9 cellular contexts compared by ENCODE assay signal in the genomic region with DNA sequence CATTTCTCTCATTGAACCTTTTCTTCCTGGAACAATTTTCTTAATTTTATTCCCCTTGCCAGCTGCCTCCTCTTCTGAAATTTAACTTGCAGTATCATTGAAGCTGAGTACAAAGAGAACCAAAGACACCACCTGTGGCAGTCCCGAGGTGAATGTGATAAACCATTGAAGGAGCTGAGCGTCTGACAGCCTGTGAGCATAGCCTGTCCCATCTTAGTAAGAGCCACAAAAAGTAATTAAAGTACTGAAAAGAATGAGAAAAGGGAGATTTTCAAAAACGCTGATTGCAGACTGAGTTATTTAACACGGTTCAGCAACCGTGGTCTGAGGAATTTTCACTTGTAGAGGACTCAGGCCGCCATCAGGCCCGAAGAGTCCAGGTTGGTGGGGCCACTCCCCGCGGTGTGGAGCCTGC. TPM values are rescaled to one million over a fixed set of nuclear protein-coding genes. Genes with fewer than 3 reads are reported as not detected.
A peak's percentile ranks its signal among the peaks of the same experiment; 100 is the strongest.
DNase-seq lines count a peak whose midpoint lies in the region; ATAC-seq and TF ChIP-seq lines count a peak whose summit lies in the region.
"Had no signal": no experiment of that assay in that cellular context is flagged by ENCODE, and none has a peak within 500 bp of the region (broad histone marks: within the 10 kb centered on the region; RNA-seq: fewer than 3 reads in every experiment).

No MANE protein-coding gene starts in this region.

- TF ChIP-seq CTCF in heart right ventricle (IDR thresholded peaks at IDR 0.05) (no peak), type B pancreatic cell (conservative IDR thresholded peaks at IDR 0.05) (no peak)

- WGBS in heart right ventricle, 2 donors = 58 to 63% methylated on average over 9 of the region's 9 CpGs
- WGBS in mesenchymal stem cell = 68% methylated on average over 9 of the region's 9 CpGs

- peak overlapping the region; percentile 98 for H4K91ac ChIP-seq in mesenchymal stem cell (ENCODE audit: low read length)

- H3K36me3 ChIP-seq in heart right ventricle (peaks cover 0 to 14% (median 0%) of the 10 kb centered on the region in 9 donors), mesenchymal stem cell (ENCODE audit: control insufficient read depth in 1 of 2, insufficient read depth in 2 of 2, low read depth in 1 of 2, low read length in 2 of 2) (peaks cover 14 to 16% of the 10 kb centered on the region in 2 experiments)

- no peaks in the 10 kb centered on the region for H3K27me3 ChIP-seq in heart right ventricle
- peaks cover 0 to 4% of the 10 kb centered on the region in 2 experiments for H3K27me3 ChIP-seq in mesenchymal stem cell (ENCODE audit: control insufficient read depth in 1 of 2, insufficient read depth in 1 of 2, low read length in 2 of 2)

- H2AFZ ChIP-seq in mesenchymal stem cell (ENCODE audit: low read depth, low read length) = peak overlapping the region; percentile 88

- H3K79me1 ChIP-seq in mesenchymal stem cell (replicated peaks; ENCODE audit: low read length, poor library complexity, severe bottlenecking) = peaks cover 2% of the 10 kb centered on the region

- H3K27ac ChIP-seq in heart right ventricle = peak overlapping the region; percentile 37 to 95 (median 88)
- peak overlapping the region; percentile 91 for H3K27ac ChIP-seq in mesenchymal stem cell (ENCODE audit: low read length, poor library complexity, severe bottlenecking)

- H3K23ac ChIP-seq in mesenchymal stem cell (ENCODE audit: low read length in 2 of 2) = peak overlapping the region in 1 of 2 experiments; percentile 6

- H3K9me3 ChIP-seq in heart right ventricle (no peaks in the 10 kb centered on the region), mesenchymal stem cell (ENCODE audit: control insufficient read depth, low read length) (no peaks in the 10 kb centered on the region)

- no peak overlapping the region for H2BK5ac ChIP-seq in mesenchymal stem cell (ENCODE audit: low read depth, low read length, poor library complexity, severe bottlenecking)

- H3K14ac ChIP-seq in mesenchymal stem cell (ENCODE audit: low read length in 2 of 2) = no peak overlapping the region

- H3K4me1 ChIP-seq in heart right ventricle (peaks cover 3 to 26% (median 21%) of the 10 kb centered on the region in 9 donors), mesenchymal stem cell (ENCODE audit: control insufficient read depth, insufficient read depth, low read depth, low read length) (peaks cover 14% of the 10 kb centered on the region)

- H4K8ac ChIP-seq in mesenchymal stem cell (ENCODE audit: low read length) = peak overlapping the region; percentile 100

- H3K4me3 ChIP-seq in heart right ventricle = peak overlapping the region in 2 of 10 donors; percentile 60 to 80
- H3K4me3 ChIP-seq in mesenchymal stem cell (ENCODE audit: insufficient read depth in 1 of 2, low read depth in 1 of 2, low read length in 2 of 2) = peak overlapping the region in 1 of 2 experiments; percentile 83

- POLR2A ChIA-PET in activated naive CD8-positive, alpha-beta T cell treated with anti-CD3 and anti-CD28 coated beads, Interleukin-2, amount 10 ng/mL, durations not matched to agents 7 days and 5 days (lab: Charles Lee) = interaction anchor here (0.6 to 2.1 kb wide), 9 partner anchors 9 to 463 kb away, joined by 3 to 22 read pairs (median 6); partner anchors contain the start of genes JMJD6 and METTL23

- no peak overlapping the region for H2BK15ac ChIP-seq in mesenchymal stem cell (ENCODE audit: low read depth, poor library complexity, severe bottlenecking)

- H2BK12ac ChIP-seq in mesenchymal stem cell (ENCODE audit: low read length in 2 of 2) = peak overlapping the region in 1 of 2 experiments; percentile 17

- H3K27me3 Mint-ChIP-seq in activated naive CD8-positive, alpha-beta T cell treated with anti-CD3 and anti-CD28 coated beads, Interleukin-2, amount 10 ng/mL, durations not matched to agents 7 days and 5 days = peaks cover 2% of the 10 kb centered on the region
- H3K27me3 Mint-ChIP-seq in type B pancreatic cell = no peaks in the 10 kb centered on the region

- intact Hi-C loops in heart right ventricle (cut with DNase I) = loop anchor here in 5 of 10 donors (5.0 to 10.0 kb wide), 3 partner anchors 37 to 54 kb away; partner anchors contain the start of genes MXRA7 (in 2 of the 5), JMJD6 (in 1 of the 5) and METTL23 (in 1 of the 5)
- intact Hi-C loops in Right ventricle myocardium superior (cut with DNase I) = no loop called here

- H3K36me3 Mint-ChIP-seq in activated naive CD8-positive, alpha-beta T cell treated with anti-CD3 and anti-CD28 coated beads, Interleukin-2, amount 10 ng/mL, durations not matched to agents 7 days and 5 days = peaks cover 2% of the 10 kb centered on the region
- no peaks in the 10 kb centered on the region for H3K36me3 Mint-ChIP-seq in type B pancreatic cell

- peak overlapping the region; percentile 20 for H3K4me2 ChIP-seq in mesenchymal stem cell (ENCODE audit: low read length, poor library complexity, severe bottlenecking)

- no peak overlapping the region for H2BK120ac ChIP-seq in mesenchymal stem cell (ENCODE audit: low read depth, low read length)

- H3K18ac ChIP-seq in mesenchymal stem cell (ENCODE audit: low read depth in 1 of 2, low read length in 2 of 2) = peak overlapping the region in 1 of 2 experiments; percentile 92

- H3K4me1 Mint-ChIP-seq in activated naive CD8-positive, alpha-beta T cell treated with anti-CD3 and anti-CD28 coated beads, Interleukin-2, amount 10 ng/mL, durations not matched to agents 7 days and 5 days = peaks cover 32% of the 10 kb centered on the region
- H3K4me1 Mint-ChIP-seq in type B pancreatic cell (ENCODE audit: unreplicated experiment) = peaks cover 48% of the 10 kb centered on the region

- DNase-seq in heart right ventricle (no peak), Right ventricle myocardium superior (no peak), mesenchymal stem cell (no peak), type B pancreatic cell (ENCODE audit: extremely low spot score, unreplicated experiment) (no peak), NCI-H2081 treated with DMSO at 0.1 percent for 48 hours (lab: John Stamatoyannopoulos, UW) (no peak), NCI-H2081 (lab: John Stamatoyannopoulos, UW) (no peak)
- DNase-seq in activated naive CD8-positive, alpha-beta T cell treated with anti-CD3 and anti-CD28 coated beads, Interleukin-2, amount 10 ng/mL, durations not matched to agents 7 days and 5 days = no peak
- no peak for DNase-seq in effector CD8-positive, alpha-beta T cell (lab: John Stamatoyannopoulos, UW)
- DNase-seq: occipital lobe had no signal

- H3K27ac Mint-ChIP-seq in activated naive CD8-positive, alpha-beta T cell treated with anti-CD3 and anti-CD28 coated beads, Interleukin-2, amount 10 ng/mL, durations not matched to agents 7 days and 5 days = peak overlapping the region; percentile 96
- peak overlapping the region; percentile 99 for H3K27ac Mint-ChIP-seq in type B pancreatic cell

- H2AK5ac ChIP-seq in mesenchymal stem cell (ENCODE audit: low read length, severe bottlenecking) = no peak overlapping the region

- H3K9me3 Mint-ChIP-seq in activated naive CD8-positive, alpha-beta T cell treated with anti-CD3 and anti-CD28 coated beads, Interleukin-2, amount 10 ng/mL, durations not matched to agents 7 days and 5 days = no peaks in the 10 kb centered on the region
- peaks cover 6% of the 10 kb centered on the region for H3K9me3 Mint-ChIP-seq in type B pancreatic cell

- ATAC-seq in heart right ventricle (no peak), Right ventricle myocardium superior (ENCODE audit: poor library complexity) (no peak)
- ATAC-seq in activated naive CD8-positive, alpha-beta T cell treated with anti-CD3 and anti-CD28 coated beads, Interleukin-2, amount 10 ng/mL, durations not matched to agents 7 days and 5 days (ENCODE audit: low read depth) = no peak

- peak overlapping the region; percentile 89 for H3K4me3 Mint-ChIP-seq in activated naive CD8-positive, alpha-beta T cell treated with anti-CD3 and anti-CD28 coated beads, Interleukin-2, amount 10 ng/mL, durations not matched to agents 7 days and 5 days
- peak overlapping the region; percentile 95 for H3K4me3 Mint-ChIP-seq in type B pancreatic cell

- H3K4ac ChIP-seq in mesenchymal stem cell (ENCODE audit: low read depth in 1 of 2, low read length in 2 of 2) = peak overlapping the region; percentile 90 to 91

- no peak overlapping the region for H3K9ac ChIP-seq in mesenchymal stem cell (ENCODE audit: low read length)

RNA-seq across cellular contexts. Expression of gene ST6GALNAC1, which starts 27.2 kb away (rescaled TPM):
- total RNA-seq in heart right ventricle (1 to 10 TPM; 1.9 to 6.4 (median 3.3) TPM), Right ventricle myocardium superior (2.8 TPM), type B pancreatic cell (ENCODE audit: low replicate concordance) (10.3 and 17.3 TPM in 2 replicates)
- 1 to 10 TPM; 3.4 to 7.3 TPM for polyA plus RNA-seq in heart right ventricle
- not detected for total RNA-seq in activated naive CD8-positive, alpha-beta T cell treated with anti-CD3 and anti-CD28 coated beads, Interleukin-2, amount 10 ng/mL, durations not matched to agents 7 days and 5 days
- polyA plus RNA-seq in mesenchymal stem cell (2013, experiment 1 of 2) = not detected
- 0.03 TPM for polyA plus RNA-seq in mesenchymal stem cell (2013, experiment 2 of 2)

RNA-seq across cellular contexts. Expression of gene MXRA7, which starts 40.0 kb away (rescaled TPM):
- total RNA-seq in heart right ventricle (100 to 1,000 TPM; 298 to 586 (median 488) TPM), Right ventricle myocardium superior (336 TPM), type B pancreatic cell (ENCODE audit: low replicate concordance) (43.4 and 75.0 TPM in 2 replicates)
- polyA plus RNA-seq in heart right ventricle = 100 to 1,000 TPM; 121 to 199 TPM
- 10 to 100 TPM; 34.4 to 37.2 TPM for total RNA-seq in activated naive CD8-positive, alpha-beta T cell treated with anti-CD3 and anti-CD28 coated beads, Interleukin-2, amount 10 ng/mL, durations not matched to agents 7 days and 5 days
- polyA plus RNA-seq in mesenchymal stem cell (2013, experiment 1 of 2) = 167 TPM
- 173 TPM for polyA plus RNA-seq in mesenchymal stem cell (2013, experiment 2 of 2)

RNA-seq across cellular contexts. Expression of gene JMJD6, which starts 55.7 kb away (rescaled TPM):
- 10 to 100 TPM; 34.6 to 79.3 (median 43.2) TPM for total RNA-seq in heart right ventricle
- 10 to 100 TPM; 36.1 to 56.5 TPM for polyA plus RNA-seq in heart right ventricle
- total RNA-seq in Right ventricle myocardium superior = 63.1 TPM
- 10 to 100 TPM; 55.0 to 58.9 TPM for total RNA-seq in activated naive CD8-positive, alpha-beta T cell treated with anti-CD3 and anti-CD28 coated beads, Interleukin-2, amount 10 ng/mL, durations not matched to agents 7 days and 5 days
- 23.3 TPM for polyA plus RNA-seq in mesenchymal stem cell (2013, experiment 1 of 2)
- 24.1 TPM for polyA plus RNA-seq in mesenchymal stem cell (2013, experiment 2 of 2)
- total RNA-seq in type B pancreatic cell (ENCODE audit: low replicate concordance) = 23.6 and 35.4 TPM in 2 replicates

RNA-seq across cellular contexts. Expression of gene METTL23, which starts 55.9 kb away (rescaled TPM):
- total RNA-seq in heart right ventricle (10 to 100 TPM; 18.0 to 29.9 (median 24.7) TPM), Right ventricle myocardium superior (19.0 TPM), type B pancreatic cell (ENCODE audit: low replicate concordance) (27.5 and 28.2 TPM in 2 replicates)
- 10 to 100 TPM; 24.5 to 41.8 TPM for polyA plus RNA-seq in heart right ventricle
- total RNA-seq in activated naive CD8-positive, alpha-beta T cell treated with anti-CD3 and anti-CD28 coated beads, Interleukin-2, amount 10 ng/mL, durations not matched to agents 7 days and 5 days = 10 to 100 TPM; 51.1 to 54.1 TPM
- polyA plus RNA-seq in mesenchymal stem cell (2013, experiment 1 of 2) = 35.5 TPM
- 38.7 TPM for polyA plus RNA-seq in mesenchymal stem cell (2013, experiment 2 of 2)
